In the genomic region with DNA sequence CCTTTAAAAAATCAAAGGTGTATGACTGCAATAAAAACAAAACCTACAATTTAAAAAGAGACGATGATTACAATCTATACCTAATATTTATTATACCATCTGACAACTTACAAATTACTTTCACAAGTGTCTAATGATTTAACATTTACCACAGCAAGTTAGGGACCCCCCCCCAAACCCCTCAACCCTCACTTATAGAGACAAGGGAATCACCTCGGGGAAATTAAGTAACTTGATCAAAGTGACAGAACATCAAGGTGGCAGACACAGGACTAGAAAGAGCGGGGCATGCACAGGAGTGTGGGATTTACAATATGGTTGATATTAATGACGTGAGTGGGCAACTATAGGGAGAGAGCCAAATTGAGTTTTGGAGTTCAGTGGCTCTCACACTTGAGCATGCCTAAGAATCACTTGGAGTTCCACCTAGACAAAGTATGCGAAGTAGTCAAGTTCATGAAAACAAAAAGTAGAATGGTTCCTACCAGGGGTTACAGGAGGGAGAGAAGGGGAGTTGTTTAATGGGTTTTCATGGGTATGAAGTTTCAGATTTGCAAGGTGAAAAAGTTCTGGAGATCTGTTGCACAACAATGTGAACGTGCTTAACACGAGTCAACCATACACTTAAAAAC, we compare ENCODE assay signal across 12 cellular contexts.
"Had no signal": no experiment of that assay in that cellular context is flagged by ENCODE, and none has a peak within 500 bp of the region (broad histone marks: within the 10 kb centered on the region; RNA-seq: fewer than 3 reads in every experiment).

No MANE protein-coding gene starts in this region.

- H3K4me3 ChIP-seq: breast epithelium, esophagus squamous epithelium, skin epidermis, tibial nerve had no signal

- H3K36me3 ChIP-seq: breast epithelium, esophagus squamous epithelium, tibial nerve had no signal

- H3K9ac ChIP-seq: SK-N-SH had no signal

- H3K27ac Mint-ChIP-seq: activated naive CD4-positive, alpha-beta T cell treated with anti-CD3 and anti-CD28 coated beads, Interleukin-2, amount 50 U/mL, for 72 hours; nephron progenitor cell had no signal

- H3K4me3 Mint-ChIP-seq: nephron progenitor cell had no signal

- DNase-seq: activated CD4-positive, alpha-beta T cell treated with anti-CD3 and anti-CD28 coated beads, Interleukin-2, amount 50 U/mL, for 1 hour; anterior cingulate cortex; esophagus squamous epithelium; foreskin fibroblast; mesenchymal stem cell; nephron progenitor cell; retina; SK-N-SH had no signal

- H3K9me3 ChIP-seq: breast epithelium, esophagus squamous epithelium, SK-N-SH, tibial nerve had no signal

- H3K27ac ChIP-seq: breast epithelium, skin epidermis, tibial nerve had no signal

- H3K4me2 ChIP-seq: SK-N-SH had no signal

- ATAC-seq: activated naive CD4-positive, alpha-beta T cell treated with anti-CD3 and anti-CD28 coated beads, Interleukin-2, amount 50 U/mL, for 72 hours had no signal

- H3K27me3 ChIP-seq: breast epithelium, esophagus squamous epithelium, tibial nerve had no signal

- H3K9me3 Mint-ChIP-seq: activated naive CD4-positive, alpha-beta T cell treated with anti-CD3 and anti-CD28 coated beads, Interleukin-2, amount 50 U/mL, for 72 hours; nephron progenitor cell had no signal
